Comparison of ENCODE assay signal across 1 cellular context in the genomic region with DNA sequence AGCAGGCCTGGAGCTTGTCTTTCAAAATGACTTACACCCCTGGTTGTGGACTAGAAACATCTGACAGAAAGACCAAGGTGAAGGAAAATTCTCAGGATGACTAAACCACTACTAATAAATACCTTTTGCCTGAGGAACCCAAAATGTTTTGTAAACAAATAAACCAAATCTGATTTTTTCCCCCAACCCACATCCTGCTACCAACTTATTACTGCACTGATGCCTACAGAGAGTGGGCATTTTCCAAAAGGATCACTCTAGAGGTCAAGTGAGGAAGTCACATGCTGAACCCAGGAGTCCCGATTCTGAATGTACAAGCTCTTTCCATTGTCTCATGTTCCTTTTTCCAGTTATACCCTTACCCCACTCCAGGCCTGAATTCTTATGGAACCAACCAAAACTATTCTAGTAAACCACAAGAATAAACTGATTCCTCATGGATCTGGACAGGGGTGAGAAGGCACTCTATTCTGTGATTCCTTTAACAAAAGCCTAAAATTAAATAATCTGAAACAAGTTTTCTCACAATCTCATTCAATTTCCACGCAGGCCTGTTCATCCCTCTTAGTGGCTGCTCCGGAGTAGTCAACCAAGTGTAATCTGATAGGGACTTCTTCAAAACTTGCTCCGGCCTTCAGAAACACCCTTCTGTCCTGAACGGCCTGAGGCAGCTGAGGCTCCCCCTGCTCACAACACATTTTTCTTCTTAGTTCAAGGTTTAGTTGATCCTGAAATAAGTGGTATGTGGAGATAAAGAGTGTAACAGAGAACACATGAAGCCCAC.
TF ChIP-seq lines count a peak whose summit lies in the region.

No MANE protein-coding gene starts in this region.

TF ChIP-seq in HepG2, 621 proteins besides CTCF, POLR2A, EP300 and RAD21:
- TF ChIP-seq, protein P1, sequence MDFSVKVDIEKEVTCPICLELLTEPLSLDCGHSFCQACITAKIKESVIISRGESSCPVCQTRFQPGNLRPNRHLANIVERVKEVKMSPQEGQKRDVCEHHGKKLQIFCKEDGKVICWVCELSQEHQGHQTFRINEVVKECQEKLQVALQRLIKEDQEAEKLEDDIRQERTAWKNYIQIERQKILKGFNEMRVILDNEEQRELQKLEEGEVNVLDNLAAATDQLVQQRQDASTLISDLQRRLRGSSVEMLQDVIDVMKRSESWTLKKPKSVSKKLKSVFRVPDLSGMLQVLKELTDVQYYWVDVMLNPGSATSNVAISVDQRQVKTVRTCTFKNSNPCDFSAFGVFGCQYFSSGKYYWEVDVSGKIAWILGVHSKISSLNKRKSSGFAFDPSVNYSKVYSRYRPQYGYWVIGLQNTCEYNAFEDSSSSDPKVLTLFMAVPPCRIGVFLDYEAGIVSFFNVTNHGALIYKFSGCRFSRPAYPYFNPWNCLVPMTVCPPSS (IDR thresholded peaks at IDR 0.05): no peak
- TF ChIP-seq CBFB (CRISPR knock-in tag; IDR thresholded peaks at IDR 0.05): no peak
- TF ChIP-seq ZNF10 (CRISPR knock-in tag; IDR thresholded peaks at IDR 0.05; ENCODE audit: borderline replicate concordance, low read depth): no peak
- no peak for TF ChIP-seq ZNF589 (CRISPR knock-in tag; conservative IDR thresholded peaks at IDR 0.05)
- no peak for TF ChIP-seq ZBTB20 (CRISPR knock-in tag; IDR thresholded peaks at IDR 0.05; ENCODE audit: borderline replicate concordance, low read depth)
- TF ChIP-seq GTF3A (CRISPR knock-in tag; conservative IDR thresholded peaks at IDR 0.05): no peak
- no peak for TF ChIP-seq ZIK1 (CRISPR knock-in tag; IDR thresholded peaks at IDR 0.05; ENCODE audit: borderline replicate concordance, low read depth)
- TF ChIP-seq SNAPC2 (CRISPR knock-in tag; IDR thresholded peaks at IDR 0.05): no peak
- TF ChIP-seq ZNF496 (CRISPR knock-in tag; IDR thresholded peaks at IDR 0.05; ENCODE audit: insufficient replicate concordance): no peak
- TF ChIP-seq NFKBIZ (CRISPR knock-in tag; IDR thresholded peaks at IDR 0.05): no peak
- no peak for TF ChIP-seq PAF1 (CRISPR knock-in tag; IDR thresholded peaks at IDR 0.05)
- no peak for TF ChIP-seq ZNF563 (CRISPR knock-in tag; IDR thresholded peaks at IDR 0.05)
- TF ChIP-seq ZNF549 (CRISPR knock-in tag; IDR thresholded peaks at IDR 0.05): no peak
- TF ChIP-seq, protein P2, sequence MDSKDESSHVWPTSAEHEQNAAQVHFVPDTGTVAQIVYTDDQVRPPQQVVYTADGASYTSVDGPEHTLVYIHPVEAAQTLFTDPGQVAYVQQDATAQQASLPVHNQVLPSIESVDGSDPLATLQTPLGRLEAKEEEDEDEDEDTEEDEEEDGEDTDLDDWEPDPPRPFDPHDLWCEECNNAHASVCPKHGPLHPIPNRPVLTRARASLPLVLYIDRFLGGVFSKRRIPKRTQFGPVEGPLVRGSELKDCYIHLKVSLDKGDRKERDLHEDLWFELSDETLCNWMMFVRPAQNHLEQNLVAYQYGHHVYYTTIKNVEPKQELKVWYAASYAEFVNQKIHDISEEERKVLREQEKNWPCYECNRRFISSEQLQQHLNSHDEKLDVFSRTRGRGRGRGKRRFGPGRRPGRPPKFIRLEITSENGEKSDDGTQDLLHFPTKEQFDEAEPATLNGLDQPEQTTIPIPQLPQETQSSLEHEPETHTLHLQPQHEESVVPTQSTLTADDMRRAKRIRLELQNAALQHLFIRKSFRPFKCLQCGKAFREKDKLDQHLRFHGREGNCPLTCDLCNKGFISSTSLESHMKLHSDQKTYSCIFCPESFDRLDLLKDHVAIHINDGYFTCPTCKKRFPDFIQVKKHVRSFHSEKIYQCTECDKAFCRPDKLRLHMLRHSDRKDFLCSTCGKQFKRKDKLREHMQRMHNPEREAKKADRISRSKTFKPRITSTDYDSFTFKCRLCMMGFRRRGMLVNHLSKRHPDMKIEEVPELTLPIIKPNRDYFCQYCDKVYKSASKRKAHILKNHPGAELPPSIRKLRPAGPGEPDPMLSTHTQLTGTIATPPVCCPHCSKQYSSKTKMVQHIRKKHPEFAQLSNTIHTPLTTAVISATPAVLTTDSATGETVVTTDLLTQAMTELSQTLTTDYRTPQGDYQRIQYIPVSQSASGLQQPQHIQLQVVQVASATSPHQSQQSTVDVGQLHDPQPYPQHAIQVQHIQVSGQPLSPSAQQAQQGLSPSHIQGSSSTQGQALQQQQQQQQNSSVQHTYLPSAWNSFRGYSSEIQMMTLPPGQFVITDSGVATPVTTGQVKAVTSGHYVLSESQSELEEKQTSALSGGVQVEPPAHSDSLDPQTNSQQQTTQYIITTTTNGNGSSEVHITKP (CRISPR knock-in tag; IDR thresholded peaks at IDR 0.05; ENCODE audit: low read depth): no peak
- TF ChIP-seq, protein P3, sequence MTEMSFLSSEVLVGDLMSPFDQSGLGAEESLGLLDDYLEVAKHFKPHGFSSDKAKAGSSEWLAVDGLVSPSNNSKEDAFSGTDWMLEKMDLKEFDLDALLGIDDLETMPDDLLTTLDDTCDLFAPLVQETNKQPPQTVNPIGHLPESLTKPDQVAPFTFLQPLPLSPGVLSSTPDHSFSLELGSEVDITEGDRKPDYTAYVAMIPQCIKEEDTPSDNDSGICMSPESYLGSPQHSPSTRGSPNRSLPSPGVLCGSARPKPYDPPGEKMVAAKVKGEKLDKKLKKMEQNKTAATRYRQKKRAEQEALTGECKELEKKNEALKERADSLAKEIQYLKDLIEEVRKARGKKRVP (CRISPR knock-in tag; IDR thresholded peaks at IDR 0.05): no peak
- no peak for TF ChIP-seq MTA1 (CRISPR knock-in tag; IDR thresholded peaks at IDR 0.05; ENCODE audit: borderline replicate concordance)
- TF ChIP-seq KDM3A (CRISPR knock-in tag; IDR thresholded peaks at IDR 0.05; ENCODE audit: low read depth): no peak
- TF ChIP-seq, protein P4, sequence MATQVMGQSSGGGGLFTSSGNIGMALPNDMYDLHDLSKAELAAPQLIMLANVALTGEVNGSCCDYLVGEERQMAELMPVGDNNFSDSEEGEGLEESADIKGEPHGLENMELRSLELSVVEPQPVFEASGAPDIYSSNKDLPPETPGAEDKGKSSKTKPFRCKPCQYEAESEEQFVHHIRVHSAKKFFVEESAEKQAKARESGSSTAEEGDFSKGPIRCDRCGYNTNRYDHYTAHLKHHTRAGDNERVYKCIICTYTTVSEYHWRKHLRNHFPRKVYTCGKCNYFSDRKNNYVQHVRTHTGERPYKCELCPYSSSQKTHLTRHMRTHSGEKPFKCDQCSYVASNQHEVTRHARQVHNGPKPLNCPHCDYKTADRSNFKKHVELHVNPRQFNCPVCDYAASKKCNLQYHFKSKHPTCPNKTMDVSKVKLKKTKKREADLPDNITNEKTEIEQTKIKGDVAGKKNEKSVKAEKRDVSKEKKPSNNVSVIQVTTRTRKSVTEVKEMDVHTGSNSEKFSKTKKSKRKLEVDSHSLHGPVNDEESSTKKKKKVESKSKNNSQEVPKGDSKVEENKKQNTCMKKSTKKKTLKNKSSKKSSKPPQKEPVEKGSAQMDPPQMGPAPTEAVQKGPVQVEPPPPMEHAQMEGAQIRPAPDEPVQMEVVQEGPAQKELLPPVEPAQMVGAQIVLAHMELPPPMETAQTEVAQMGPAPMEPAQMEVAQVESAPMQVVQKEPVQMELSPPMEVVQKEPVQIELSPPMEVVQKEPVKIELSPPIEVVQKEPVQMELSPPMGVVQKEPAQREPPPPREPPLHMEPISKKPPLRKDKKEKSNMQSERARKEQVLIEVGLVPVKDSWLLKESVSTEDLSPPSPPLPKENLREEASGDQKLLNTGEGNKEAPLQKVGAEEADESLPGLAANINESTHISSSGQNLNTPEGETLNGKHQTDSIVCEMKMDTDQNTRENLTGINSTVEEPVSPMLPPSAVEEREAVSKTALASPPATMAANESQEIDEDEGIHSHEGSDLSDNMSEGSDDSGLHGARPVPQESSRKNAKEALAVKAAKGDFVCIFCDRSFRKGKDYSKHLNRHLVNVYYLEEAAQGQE (IDR thresholded peaks at IDR 0.05; ENCODE audit: borderline replicate concordance in 1 of 2, low read depth in 1 of 2, low read length in 2 of 2): no peak
- TF ChIP-seq ZNF136 (CRISPR knock-in tag; IDR thresholded peaks at IDR 0.05; ENCODE audit: low read depth): no peak
- TF ChIP-seq TARDBP (CRISPR knock-in tag; IDR thresholded peaks at IDR 0.05): no peak
